Comparison of ENCODE assay signal across 11 cellular contexts in genomic region chr1:206581571-206581981, GRCh38.
A peak's percentile ranks its signal among the peaks of the same experiment; 100 is the strongest.
DNase-seq lines count a peak whose midpoint lies in the region; ATAC-seq, FAIRE-seq and TF ChIP-seq lines count a peak whose summit lies in the region.
"Had no signal": no experiment of that assay in that cellular context is flagged by ENCODE, and none has a peak within 500 bp of the region (broad histone marks: within the 10 kb centered on the region; RNA-seq: fewer than 3 reads in every experiment).

No MANE protein-coding gene starts in this region.

- H3K36me3 ChIP-seq in effector memory CD4-positive, alpha-beta T cell (ENCODE audit: control insufficient read depth, insufficient read depth, low read length) = peaks cover 36% of the 10 kb centered on the region

- peak; percentile 41 for DNase-seq in NCI-H1092 treated with DMSO at 0.1 percent for 48 hours (lab: John Stamatoyannopoulos, UW)
- peak; percentile 78 for DNase-seq in activated CD8-positive, alpha-beta memory T cell treated with anti-CD3 and anti-CD28 coated beads for 24 hours
- DNase-seq in effector memory CD4-positive, alpha-beta T cell = peak; percentile 73 to 79 (median 75)
- DNase-seq in stimulated activated CD8-positive, alpha-beta memory T cell treated with anti-CD3 and anti-CD28 coated beads, Interleukin-4, amount 100 ng/mL, for 48 hours = peak; percentile 78
- DNase-seq in OCI-M2 (lab: John Stamatoyannopoulos, UW; ENCODE audit: unreplicated experiment) = no peak
- no peak for DNase-seq in D721Med (ENCODE audit: insufficient read length, low spot score)
- DNase-seq in hippocampal formation (lab: John Stamatoyannopoulos, UW) = no peak
- DNase-seq: GOT3, PC-9 had no signal

- H3K4me1 ChIP-seq in effector memory CD4-positive, alpha-beta T cell (ENCODE audit: control insufficient read depth, insufficient read depth, low read length, poor library complexity, severe bottlenecking) = peaks cover 70% of the 10 kb centered on the region

- H3K27me3 ChIP-seq in effector memory CD4-positive, alpha-beta T cell (replicated peaks; ENCODE audit: control insufficient read depth, insufficient read depth, low read length, poor library complexity, severe bottlenecking) = no peaks in the 10 kb centered on the region

- no peaks in the 10 kb centered on the region for H3K9me3 ChIP-seq in effector memory CD4-positive, alpha-beta T cell (ENCODE audit: control insufficient read depth, low read length)

- no peak for TF ChIP-seq CTCF in D721Med (IDR thresholded peaks at IDR 0.05; ENCODE audit: insufficient read depth, missing control alignments)

- no peak for FAIRE-seq in D721Med (lab: Jason Lieb, UNC)
- FAIRE-seq: astrocyte had no signal

- no peak for ATAC-seq in GM18502 (IDR thresholded peaks at IDR 0.05; ENCODE audit: poor library complexity, unreplicated experiment)

- peak overlapping the region; percentile 93 for H3K27ac ChIP-seq in effector memory CD4-positive, alpha-beta T cell (ENCODE audit: insufficient read depth, low read length, poor library complexity, severe bottlenecking)
- H3K27ac ChIP-seq: PC-9 had no signal

- peak overlapping the region; percentile 7 for H3K4me3 ChIP-seq in effector memory CD4-positive, alpha-beta T cell (ENCODE audit: insufficient read depth, low read depth, low read length, poor library complexity, severe bottlenecking)
- H3K4me3 ChIP-seq: PC-9 had no signal

Comparison
In these comparisons a context has a peak if more than half of its experiments do, and no peak if none do; other contexts are left out.
1. DNase-seq: peak in NCI-H1092 treated with DMSO at 0.1 percent for 48 hours (single experiment), activated CD8-positive, alpha-beta memory T cell treated with anti-CD3 and anti-CD28 coated beads for 24 hours (single experiment), effector memory CD4-positive, alpha-beta T cell (3 of 3) and stimulated activated CD8-positive, alpha-beta memory T cell treated with anti-CD3 and anti-CD28 coated beads, Interleukin-4, amount 100 ng/mL, for 48 hours (single experiment); none in OCI-M2 (single experiment), D721Med (single experiment) and hippocampal formation (0 of 2).